Comparison of ENCODE assay signal across 11 cellular contexts in the genomic region with DNA sequence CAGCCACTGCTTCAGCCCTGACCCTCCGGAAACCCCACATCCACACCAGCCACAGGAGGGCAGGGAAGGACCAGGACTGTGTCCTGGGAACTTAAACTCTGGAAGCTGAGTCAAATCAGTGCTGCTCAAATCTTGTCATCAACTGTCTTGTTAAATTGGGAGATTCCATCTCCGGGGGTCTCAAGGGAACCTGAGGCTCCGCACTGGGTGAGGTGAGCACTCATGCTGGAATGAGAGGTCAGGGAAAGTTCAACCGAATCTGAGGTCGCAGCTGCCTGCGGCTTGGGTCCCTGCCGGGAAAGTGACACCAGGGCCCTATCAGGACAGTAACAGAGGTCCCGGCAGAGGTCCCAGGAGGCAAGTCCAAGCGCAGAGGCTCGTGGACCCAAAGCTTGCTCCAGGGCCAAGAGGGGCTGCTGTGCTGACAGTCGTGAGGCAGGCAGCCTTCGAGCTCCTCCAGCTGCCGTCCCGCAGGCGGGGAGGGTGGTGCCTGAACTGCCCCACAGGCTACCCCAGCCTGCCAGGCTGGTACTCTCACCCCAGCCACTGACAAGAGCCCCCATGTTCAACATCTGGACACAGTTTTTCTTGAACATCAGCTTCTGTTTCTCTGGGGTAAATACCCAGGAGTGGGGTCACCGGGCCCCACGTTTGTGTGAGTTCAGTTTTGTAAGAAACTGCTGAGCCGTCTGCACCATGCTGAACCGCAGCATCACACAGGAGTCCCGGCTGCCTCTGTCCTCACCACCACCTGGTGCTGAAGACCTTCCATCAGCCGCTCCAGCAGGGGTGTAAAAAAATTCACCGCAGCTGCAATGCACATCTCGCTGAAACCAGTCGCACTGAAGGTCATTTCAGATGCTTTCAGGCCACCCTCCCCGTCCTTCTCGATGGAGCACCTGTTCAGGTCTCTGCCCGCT.
DNase-seq lines count a peak whose midpoint lies in the region; ATAC-seq and FAIRE-seq lines count a peak whose summit lies in the region.
"Had no signal": no experiment of that assay in that cellular context is flagged by ENCODE, and none has a peak within 500 bp of the region (broad histone marks: within the 10 kb centered on the region; RNA-seq: fewer than 3 reads in every experiment).

No MANE protein-coding gene starts in this region.

- in situ Hi-C loops in ACHN (cut with HindIII; ENCODE audit: low pct_ligation_motif_present, low pct_unique_long_range_greater_than_20kb, low sequenced_read_pairs) (no loop called here), KBM-7 (cut with MboI; ENCODE audit: low pct_unique_long_range_greater_than_20kb, low sequenced_read_pairs) (no loop called here)

- H3K27ac ChIP-seq in mesendoderm (ENCODE audit: low read depth, low read length): no peak overlapping the region

- ATAC-seq in HG02798 (IDR thresholded peaks at IDR 0.05; ENCODE audit: poor library complexity, unreplicated experiment) (no peak), HG03469 (IDR thresholded peaks at IDR 0.05; ENCODE audit: unreplicated experiment) (no peak), HG03097 (IDR thresholded peaks at IDR 0.05; ENCODE audit: low FRiP score, unreplicated experiment) (no peak)

- no peak overlapping the region for H2BK15ac ChIP-seq in mesendoderm (replicated peaks; ENCODE audit: low read depth)

- H3K4me3 ChIP-seq in mesendoderm (ENCODE audit: low read length): no peak overlapping the region

- H3K18ac ChIP-seq in mesendoderm (ENCODE audit: low read length): no peak overlapping the region

- H3K56ac ChIP-seq in mesendoderm (ENCODE audit: low read length): no peak overlapping the region

- no peak overlapping the region for H3K23ac ChIP-seq in mesendoderm (ENCODE audit: low read length)

- no peaks in the 10 kb centered on the region for H3K36me3 ChIP-seq in mesendoderm (ENCODE audit: control insufficient read depth, insufficient read depth, low read length)

- H2AK5ac ChIP-seq in mesendoderm (ENCODE audit: low read length): no peak overlapping the region

- no peaks in the 10 kb centered on the region for H3K4me1 ChIP-seq in mesendoderm (ENCODE audit: control insufficient read depth, low read depth, low read length)

- no peaks in the 10 kb centered on the region for H3K27me3 ChIP-seq in mesendoderm (ENCODE audit: insufficient read depth, low read length, poor library complexity)

- no peak overlapping the region for H4K5ac ChIP-seq in mesendoderm (ENCODE audit: low read length)

- no CpG with 5 or more reads among the region's 27 CpGs for WGBS in mesendoderm (ENCODE audit: extremely low coverage, insufficient coverage, low lambda C conversion rate)

- DNase-seq in ACHN: peak; percentile 14
- peak; percentile 58 for DNase-seq in RCC 7860 (ENCODE audit: low spot score)
- DNase-seq in fibroblast of peridontal ligament (ENCODE audit: extremely low read depth): peak; percentile 67
- DNase-seq in mesendoderm: peak; percentile 28
- no peak for DNase-seq in KBM-7
- DNase-seq: Kasumi-1, NCI-H69, T-helper 2 cell had no signal

- no peak overlapping the region for H3K4me2 ChIP-seq in mesendoderm (ENCODE audit: low read length)

- H2BK5ac ChIP-seq in mesendoderm (ENCODE audit: low read length): no peak overlapping the region

- no peak overlapping the region for H3K4ac ChIP-seq in mesendoderm (ENCODE audit: low read depth, low read length)

- no peaks in the 10 kb centered on the region for H3K79me2 ChIP-seq in mesendoderm (ENCODE audit: control insufficient read depth, insufficient read depth, low read length)

- FAIRE-seq in RCC 7860 (lab: Jason Lieb, UNC): no peak

- peaks cover 3% of the 10 kb centered on the region for H3K79me1 ChIP-seq in mesendoderm (ENCODE audit: low read length)

- no peak overlapping the region for H4K8ac ChIP-seq in mesendoderm (ENCODE audit: low read depth, low read length)

- H2BK120ac ChIP-seq in mesendoderm (ENCODE audit: low read depth, low read length): no peak overlapping the region

- H3K9ac ChIP-seq in mesendoderm (ENCODE audit: low read length): no peak overlapping the region
